8 cellular contexts compared by ENCODE assay signal in the genomic region with DNA sequence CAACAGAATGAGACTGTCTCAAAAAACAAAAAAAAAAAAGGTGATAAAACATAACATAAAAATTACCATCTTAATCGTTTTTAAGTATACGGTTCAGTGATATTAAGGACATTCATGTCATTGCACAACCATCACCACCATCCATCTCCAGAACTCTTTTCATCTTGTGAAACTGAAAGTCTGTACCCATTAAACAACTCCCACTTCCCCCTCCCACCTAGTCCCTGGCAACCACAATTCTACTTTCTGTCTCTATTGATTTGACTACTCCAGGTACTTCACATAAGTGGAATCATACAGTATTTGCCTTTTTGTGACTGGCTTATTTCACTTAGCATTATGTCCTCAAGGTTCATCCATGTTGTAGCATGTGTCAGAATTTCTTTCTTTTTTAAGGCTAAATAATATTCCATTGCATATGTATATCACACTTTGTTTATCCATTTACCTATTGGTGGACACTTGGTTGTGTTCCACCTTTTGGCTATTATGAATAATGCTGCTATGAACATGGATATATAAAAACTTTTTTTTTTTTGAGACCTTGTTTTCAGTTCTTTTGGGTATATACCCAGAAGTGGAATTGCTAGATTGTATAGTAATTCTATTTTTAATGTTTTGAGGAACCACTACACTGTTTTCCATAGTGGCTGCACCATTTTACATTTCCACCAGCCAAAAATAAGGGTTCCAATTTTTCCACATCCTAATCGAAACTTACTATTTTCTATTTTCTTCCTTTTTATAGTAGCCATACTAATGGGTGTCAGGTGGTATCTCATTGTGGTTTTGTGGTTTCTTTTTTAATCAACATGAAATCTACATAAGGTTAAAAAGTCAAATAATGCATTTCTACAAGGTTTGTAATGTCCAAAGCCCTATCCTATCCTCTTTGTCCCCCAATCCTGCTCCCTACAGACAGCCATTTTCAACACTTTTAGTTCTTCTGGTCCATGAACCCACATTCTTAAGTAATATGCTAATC. TPM values are rescaled to one million over a fixed set of nuclear protein-coding genes. Genes with fewer than 3 reads are reported as not detected.
DNase-seq lines count a peak whose midpoint lies in the region; ATAC-seq and TF ChIP-seq lines count a peak whose summit lies in the region.

No MANE protein-coding gene starts in this region.

- H3K27ac ChIP-seq in uterus: no peak overlapping the region

- TF ChIP-seq POLR2A in NB4 (IDR thresholded peaks at IDR 0.05; ENCODE audit: extremely low read depth, insufficient read length) (no peak), uterus (IDR thresholded peaks at IDR 0.05) (no peak)

- ATAC-seq in GM18861 (IDR thresholded peaks at IDR 0.05; ENCODE audit: unreplicated experiment) (peak; percentile 93), HG02642 (IDR thresholded peaks at IDR 0.05; ENCODE audit: poor library complexity, unreplicated experiment) (peak; percentile 93), mucosa of descending colon (peak; percentile 30)

- DNase-seq in NB4 (ENCODE audit: low read depth) (peak; percentile 78), mucosa of descending colon (no peak), NCI-H510A treated with DMSO at 0.1 percent for 48 hours (lab: John Stamatoyannopoulos, UW) (no peak), DMS 273 treated with DMSO at 0.1 percent for 48 hours (lab: John Stamatoyannopoulos, UW) (no peak), NCI-H1694 treated with DMSO at 0.1 percent for 48 hours (lab: John Stamatoyannopoulos, UW) (no peak), uterus (no peak)

- H3K4me1 ChIP-seq in mucosa of descending colon (ENCODE audit: low read depth) (no peaks in the 10 kb centered on the region), uterus (no peaks in the 10 kb centered on the region)

- H3K4me3 ChIP-seq in NB4 (ENCODE audit: low read depth, low read length) (no peak overlapping the region), mucosa of descending colon (no peak overlapping the region), uterus (no peak overlapping the region)

- no peaks in the 10 kb centered on the region for H3K27me3 ChIP-seq in uterus

- intact Hi-C loops in mucosa of descending colon (cut with DNase I, micrococcal nuclease) (no loop called here), uterus (cut with DNase I; ENCODE audit: low total_unique reads) (no loop called here)

- TF ChIP-seq CTCF in NB4 (IDR thresholded peaks at IDR 0.05; ENCODE audit: low read depth, low read length) (no peak), mucosa of descending colon (IDR thresholded peaks at IDR 0.05) (no peak), uterus (IDR thresholded peaks at IDR 0.05) (no peak)

- H3K36me3 ChIP-seq in mucosa of descending colon (ENCODE audit: low read depth) (no peaks in the 10 kb centered on the region), uterus (no peaks in the 10 kb centered on the region)

- H3K9me3 ChIP-seq in mucosa of descending colon: no peaks in the 10 kb centered on the region
- no peaks in the 10 kb centered on the region for H3K9me3 ChIP-seq in uterus

RNA-seq across cellular contexts. Expression of a gene that starts 23.4 kb away (rescaled TPM):
- total RNA-seq in mucosa of descending colon (10 to 100 TPM; 48.5 to 75.7 (median 49.3) TPM), uterus (100 to 1,000 TPM in 1 of 4 donors, 10 to 100 TPM in 3; 63.5 to 147 (median 90.5) TPM)

RNA-seq across cellular contexts. Expression of a gene that starts 45.4 kb away (rescaled TPM):
- total RNA-seq in mucosa of descending colon (10 to 100 TPM; 22.4 to 75.4 (median 49.9) TPM), uterus (100 to 1,000 TPM in 1 of 4 donors, 10 to 100 TPM in 3; 22.0 to 132 (median 68.3) TPM)

Comparison
In these comparisons a context has a peak if more than half of its experiments do, and no peak if none do; other contexts are left out.
1. ATAC-seq: peak in every context shown above with its lines; median percentile 93 in GM18861; 93 in HG02642; 30 in mucosa of descending colon.